Comparison of ENCODE assay signal across 13 cellular contexts in genomic region chr2:217911283-217911965, GRCh38.
DNase-seq lines count a peak whose midpoint lies in the region; ATAC-seq and TF ChIP-seq lines count a peak whose summit lies in the region.
"Had no signal": no experiment of that assay in that cellular context is flagged by ENCODE, and none has a peak within 500 bp of the region (broad histone marks: within the 10 kb centered on the region; RNA-seq: fewer than 3 reads in every experiment).

No MANE protein-coding gene starts in this region.

- peak; percentile 80 for DNase-seq in GM23248
- no peak for DNase-seq in right lobe of liver
- DNase-seq in mucosa of descending colon, result no peak
- no peak for DNase-seq in activated effector memory CD4-positive, alpha-beta T cell treated with Interleukin-2 at 50 U/mL for 16 hours
- DNase-seq: GOT3, midbrain, NCI-H2081 treated with DMSO at 0.1 percent for 48 hours, OCI-M1 had no signal

- H3K4me1 Mint-ChIP-seq in dendritic cell treated with granulocyte-macrophage colony-stimulating factor and Interleukin-4, amounts not matched to agents 40 ng/mL and 50 ng/mL, for 4 days (ENCODE audit: low read depth), result peaks cover 81% of the 10 kb centered on the region

- H3K9ac ChIP-seq in GM23248 (peak overlapping the region; percentile 35), stomach smooth muscle (ENCODE audit: low read length in 2 of 2) (peak overlapping the region; percentile 43 to 45)

- no peaks in the 10 kb centered on the region for H3K9me3 Mint-ChIP-seq in dendritic cell treated with granulocyte-macrophage colony-stimulating factor and Interleukin-4, amounts not matched to agents 40 ng/mL and 50 ng/mL, for 4 days

- H3K4me2 ChIP-seq in GM23248 (ENCODE audit: unreplicated experiment), result peak overlapping the region; percentile 58

- TF ChIP-seq POLR2A in right lobe of liver (IDR thresholded peaks at IDR 0.05), result no peak

- H3K36me3 ChIP-seq in GM23248 (ENCODE audit: low read depth) (peaks cover 12% of the 10 kb centered on the region; the same call in 1 of the 2 replicates), right lobe of liver (peaks cover 0 to 7% (median 2%) of the 10 kb centered on the region in 4 donors), stomach smooth muscle (ENCODE audit: control insufficient read depth in 2 of 2, insufficient read depth in 2 of 2, low read length in 2 of 2) (peaks cover 16 to 22% of the 10 kb centered on the region in 2 donors), mucosa of descending colon (ENCODE audit: low read depth) (no peaks in the 10 kb centered on the region)

- intact Hi-C loops in dendritic cell treated with granulocyte-macrophage colony-stimulating factor and Interleukin-4, amounts not matched to agents 40 ng/mL and 50 ng/mL, for 4 days (cut with micrococcal nuclease), result no loop called here
- intact Hi-C loops in right lobe of liver (cut with DNase I) (no loop called here), mucosa of descending colon (cut with DNase I, micrococcal nuclease) (no loop called here)

- in situ Hi-C loops in GM23248 (cut with MboI), result no loop called here

- 60% methylated on average over 7 of the region's 7 CpGs for WGBS in GM23248 (ENCODE audit: low coverage in 1 of 2, low lambda C conversion rate in 2 of 2, missing lambda C conversion rate in 2 of 2), 2 experiments
- 21% methylated on average over 3 of the region's 7 CpGs for WGBS in right lobe of liver (ENCODE audit: insufficient coverage, low coverage, low lambda C conversion rate, missing lambda C conversion rate)

- H3K4me3 ChIP-seq in GM23248 (no peak overlapping the region), right lobe of liver (no peak overlapping the region), stomach smooth muscle (ENCODE audit: low read length in 2 of 2) (peak overlapping the region in 1 of 2 donors; percentile 61), mucosa of descending colon (no peak overlapping the region)

- H3K9me3 ChIP-seq in GM23248 (ENCODE audit: low read depth), result no peaks in the 10 kb centered on the region
- no peaks in the 10 kb centered on the region for H3K9me3 ChIP-seq in right lobe of liver
- no peaks in the 10 kb centered on the region for H3K9me3 ChIP-seq in stomach smooth muscle (ENCODE audit: control insufficient read depth in 2 of 2, low read length in 2 of 2)
- no peaks in the 10 kb centered on the region for H3K9me3 ChIP-seq in mucosa of descending colon

- peaks cover 98% of the 10 kb centered on the region for H3K79me2 ChIP-seq in GM23248 (ENCODE audit: insufficient read depth)

- ATAC-seq in right lobe of liver (peak in 3 of 4 donors; percentile 4 to 13 (median 6)), mucosa of descending colon (no peak), esophagus mucosa (no peak), HG03565 (IDR thresholded peaks at IDR 0.05; ENCODE audit: unreplicated experiment) (no peak)

- peaks cover 27% of the 10 kb centered on the region; the same call in 1 of the 2 replicates for H3F3A ChIP-seq in GM23248 (ENCODE audit: insufficient read depth)

- H3K4me1 ChIP-seq in GM23248 (ENCODE audit: insufficient read depth) (peaks cover 23% of the 10 kb centered on the region), right lobe of liver (peaks cover 3 to 85% (median 48%) of the 10 kb centered on the region in 4 donors), stomach smooth muscle (ENCODE audit: control insufficient read depth, insufficient read depth, low read length) (peaks cover 99% of the 10 kb centered on the region), mucosa of descending colon (ENCODE audit: low read depth) (peaks cover 11% of the 10 kb centered on the region)

- peak overlapping the region; percentile 77 for H3K27ac Mint-ChIP-seq in dendritic cell treated with granulocyte-macrophage colony-stimulating factor and Interleukin-4, amounts not matched to agents 40 ng/mL and 50 ng/mL, for 4 days

- no peaks in the 10 kb centered on the region for H4K20me1 ChIP-seq in GM23248 (ENCODE audit: insufficient read depth)

- peaks cover 23% of the 10 kb centered on the region for H3K27me3 Mint-ChIP-seq in dendritic cell treated with granulocyte-macrophage colony-stimulating factor and Interleukin-4, amounts not matched to agents 40 ng/mL and 50 ng/mL, for 4 days

- peaks cover under 1% of the 10 kb centered on the region for H3K36me3 Mint-ChIP-seq in dendritic cell treated with granulocyte-macrophage colony-stimulating factor and Interleukin-4, amounts not matched to agents 40 ng/mL and 50 ng/mL, for 4 days (ENCODE audit: low read depth)

- H3K27ac ChIP-seq in GM23248, result peak overlapping the region; percentile 61
- peak overlapping the region; percentile 64 to 79 (median 67) for H3K27ac ChIP-seq in right lobe of liver
- peak overlapping the region; percentile 99 for H3K27ac ChIP-seq in stomach smooth muscle (ENCODE audit: low read length)
- H3K27ac ChIP-seq: C4-2B had no signal

- TF ChIP-seq CTCF in right lobe of liver (IDR thresholded peaks at IDR 0.05), result no peak
- TF ChIP-seq CTCF in mucosa of descending colon (IDR thresholded peaks at IDR 0.05), result no peak

- no peaks in the 10 kb centered on the region for H3K9me2 ChIP-seq in GM23248 (ENCODE audit: insufficient read depth)

- H3K27me3 ChIP-seq in GM23248 (replicated peaks; ENCODE audit: insufficient read depth), result no peaks in the 10 kb centered on the region
- H3K27me3 ChIP-seq in right lobe of liver, result no peaks in the 10 kb centered on the region
- no peaks in the 10 kb centered on the region for H3K27me3 ChIP-seq in stomach smooth muscle (ENCODE audit: control insufficient read depth in 1 of 2, insufficient read depth in 2 of 2, low read length in 2 of 2)

- H3K4me3 Mint-ChIP-seq in dendritic cell treated with granulocyte-macrophage colony-stimulating factor and Interleukin-4, amounts not matched to agents 40 ng/mL and 50 ng/mL, for 4 days, result no peak overlapping the region

- H2AFZ ChIP-seq in GM23248, result no peak overlapping the region

Comparison
In these comparisons a context has a peak if more than half of its experiments do, and no peak if none do; other contexts are left out.
1. ATAC-seq: peak in right lobe of liver (3 of 4); none in mucosa of descending colon (single experiment), esophagus mucosa (single experiment) and HG03565 (single experiment).
2. Peak in every context shown above with its lines, with median percentiles within 50 percentile points of each other: H3K27ac ChIP-seq.